ENCODE assay signal across 1 cellular context in the genomic region with DNA sequence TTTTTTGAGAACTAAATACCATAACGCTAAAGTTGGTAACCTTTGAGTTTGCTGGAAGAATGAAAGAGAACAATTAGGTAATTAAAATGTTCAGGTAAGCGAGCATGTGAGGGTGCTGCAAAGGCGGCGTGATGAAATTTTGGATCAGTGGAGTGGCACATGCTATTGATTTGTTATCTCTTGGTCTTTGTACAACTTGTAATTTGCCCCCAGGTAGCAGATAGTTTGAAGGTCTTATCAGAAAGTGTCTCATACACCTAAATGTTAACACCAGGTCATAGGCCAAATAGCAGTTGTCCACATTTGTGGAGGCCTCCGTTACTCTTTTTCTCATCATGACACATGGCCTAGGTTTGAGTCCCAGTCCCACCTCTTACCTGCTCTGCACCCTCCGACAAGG.
TF ChIP-seq lines count a peak whose summit lies in the region.

No MANE protein-coding gene starts in this region.

TF ChIP-seq in H1, 55 proteins besides CTCF, POLR2A, EP300 and RAD21:
- TF ChIP-seq SP2 (IDR thresholded peaks at IDR 0.05; ENCODE audit: low read length) (no peak), SIRT6 (IDR thresholded peaks at IDR 0.05; ENCODE audit: low read length) (no peak), HDAC2 (IDR thresholded peaks at IDR 0.05; ENCODE audit: borderline replicate concordance in 1 of 2, low read depth in 2 of 2, low read length in 2 of 2) (no peak), CBX8 (IDR thresholded peaks at IDR 0.05; ENCODE audit: borderline replicate concordance, low read depth, low read length) (no peak), TCF12 (IDR thresholded peaks at IDR 0.05; ENCODE audit: low read depth, low read length) (no peak)
- TF ChIP-seq, protein P1, sequence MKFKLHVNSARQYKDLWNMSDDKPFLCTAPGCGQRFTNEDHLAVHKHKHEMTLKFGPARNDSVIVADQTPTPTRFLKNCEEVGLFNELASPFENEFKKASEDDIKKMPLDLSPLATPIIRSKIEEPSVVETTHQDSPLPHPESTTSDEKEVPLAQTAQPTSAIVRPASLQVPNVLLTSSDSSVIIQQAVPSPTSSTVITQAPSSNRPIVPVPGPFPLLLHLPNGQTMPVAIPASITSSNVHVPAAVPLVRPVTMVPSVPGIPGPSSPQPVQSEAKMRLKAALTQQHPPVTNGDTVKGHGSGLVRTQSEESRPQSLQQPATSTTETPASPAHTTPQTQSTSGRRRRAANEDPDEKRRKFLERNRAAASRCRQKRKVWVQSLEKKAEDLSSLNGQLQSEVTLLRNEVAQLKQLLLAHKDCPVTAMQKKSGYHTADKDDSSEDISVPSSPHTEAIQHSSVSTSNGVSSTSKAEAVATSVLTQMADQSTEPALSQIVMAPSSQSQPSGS (IDR thresholded peaks at IDR 0.05; ENCODE audit: low read length), result no peak
- TF ChIP-seq, protein P2, sequence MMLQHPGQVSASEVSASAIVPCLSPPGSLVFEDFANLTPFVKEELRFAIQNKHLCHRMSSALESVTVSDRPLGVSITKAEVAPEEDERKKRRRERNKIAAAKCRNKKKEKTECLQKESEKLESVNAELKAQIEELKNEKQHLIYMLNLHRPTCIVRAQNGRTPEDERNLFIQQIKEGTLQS (IDR thresholded peaks at IDR 0.05; ENCODE audit: insufficient read depth, low read depth, low read length), result no peak
